1 cellular context compared by ENCODE assay signal in the genomic region with DNA sequence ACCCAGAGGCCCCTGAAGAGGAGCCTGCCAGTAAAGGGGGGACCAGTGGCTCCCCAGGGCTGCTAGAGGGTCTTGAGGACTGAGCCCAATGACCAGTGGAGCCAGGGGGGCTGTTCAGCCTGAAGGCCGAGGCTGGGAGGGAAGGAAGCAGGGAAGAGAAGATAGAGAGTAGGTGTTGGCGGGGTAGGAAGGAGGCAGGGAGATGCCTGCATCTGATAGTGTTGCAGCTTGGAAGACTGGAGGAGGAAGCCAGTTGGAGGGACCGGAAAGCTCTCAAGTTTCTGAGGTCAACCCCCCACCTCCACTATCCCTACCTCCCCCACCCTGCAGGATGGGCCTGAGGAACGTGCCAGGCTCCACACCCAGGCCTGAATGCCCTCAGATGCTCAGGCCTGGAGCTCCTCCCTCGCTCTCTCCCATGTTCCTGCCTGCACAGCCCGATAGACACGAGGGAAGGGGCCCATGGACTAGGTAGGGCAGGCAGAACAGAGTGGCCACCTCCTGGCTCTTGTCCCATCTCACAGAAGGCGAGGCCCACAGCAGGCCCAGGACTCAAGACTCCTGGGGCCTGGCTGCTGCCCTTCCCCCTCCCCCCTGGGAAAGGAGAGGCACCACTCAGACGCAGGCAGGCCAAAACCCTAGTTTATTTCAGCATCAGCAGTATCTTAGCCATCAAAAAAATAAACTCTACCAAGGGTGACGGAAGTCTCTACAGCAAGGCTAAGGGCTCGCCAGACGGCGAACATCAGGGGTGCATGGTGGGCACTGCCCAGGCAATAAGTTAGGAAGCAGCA.
TF ChIP-seq lines count a peak whose summit lies in the region.

No MANE protein-coding gene starts in this region.

TF ChIP-seq in IMR-90, 13 proteins besides CTCF, POLR2A, EP300 and RAD21:
- TF ChIP-seq CEBPB (IDR thresholded peaks at IDR 0.05; ENCODE audit: low read depth, low read length), result no peak
- TF ChIP-seq SMC3 (IDR thresholded peaks at IDR 0.05; ENCODE audit: low read depth, low read length), result no peak
- TF ChIP-seq RFX5 (IDR thresholded peaks at IDR 0.05; ENCODE audit: low read depth, low read length), result no peak
- no peak for TF ChIP-seq MAZ (IDR thresholded peaks at IDR 0.05; ENCODE audit: borderline replicate concordance, low read depth, low read length)
- TF ChIP-seq RCOR1 (IDR thresholded peaks at IDR 0.05; ENCODE audit: insufficient replicate concordance, low read length), result no peak
- TF ChIP-seq, protein P1, sequence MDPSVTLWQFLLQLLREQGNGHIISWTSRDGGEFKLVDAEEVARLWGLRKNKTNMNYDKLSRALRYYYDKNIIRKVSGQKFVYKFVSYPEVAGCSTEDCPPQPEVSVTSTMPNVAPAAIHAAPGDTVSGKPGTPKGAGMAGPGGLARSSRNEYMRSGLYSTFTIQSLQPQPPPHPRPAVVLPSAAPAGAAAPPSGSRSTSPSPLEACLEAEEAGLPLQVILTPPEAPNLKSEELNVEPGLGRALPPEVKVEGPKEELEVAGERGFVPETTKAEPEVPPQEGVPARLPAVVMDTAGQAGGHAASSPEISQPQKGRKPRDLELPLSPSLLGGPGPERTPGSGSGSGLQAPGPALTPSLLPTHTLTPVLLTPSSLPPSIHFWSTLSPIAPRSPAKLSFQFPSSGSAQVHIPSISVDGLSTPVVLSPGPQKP (IDR thresholded peaks at IDR 0.05; ENCODE audit: borderline replicate concordance, low read depth, low read length), result no peak
- TF ChIP-seq, protein P2, sequence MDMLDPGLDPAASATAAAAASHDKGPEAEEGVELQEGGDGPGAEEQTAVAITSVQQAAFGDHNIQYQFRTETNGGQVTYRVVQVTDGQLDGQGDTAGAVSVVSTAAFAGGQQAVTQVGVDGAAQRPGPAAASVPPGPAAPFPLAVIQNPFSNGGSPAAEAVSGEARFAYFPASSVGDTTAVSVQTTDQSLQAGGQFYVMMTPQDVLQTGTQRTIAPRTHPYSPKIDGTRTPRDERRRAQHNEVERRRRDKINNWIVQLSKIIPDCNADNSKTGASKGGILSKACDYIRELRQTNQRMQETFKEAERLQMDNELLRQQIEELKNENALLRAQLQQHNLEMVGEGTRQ (IDR thresholded peaks at IDR 0.05; ENCODE audit: low read depth, low read length), result no peak
- TF ChIP-seq BHLHE40 (IDR thresholded peaks at IDR 0.05; ENCODE audit: low read depth, low read length), result no peak
- TF ChIP-seq MAFK (IDR thresholded peaks at IDR 0.05; ENCODE audit: low read depth, low read length), result no peak
- TF ChIP-seq NFE2L2 (IDR thresholded peaks at IDR 0.05; ENCODE audit: low read depth, low read length), result no peak
